ENCODE assay signal across 11 cellular contexts in genomic region chr7:53218730-53219504, GRCh38.
DNase-seq lines count a peak whose midpoint lies in the region; ATAC-seq and TF ChIP-seq lines count a peak whose summit lies in the region.
"Had no signal": no experiment of that assay in that cellular context is flagged by ENCODE, and none has a peak within 500 bp of the region (broad histone marks: within the 10 kb centered on the region; RNA-seq: fewer than 3 reads in every experiment).

No MANE protein-coding gene starts in this region.

- H3K9me3 ChIP-seq in breast epithelium: peaks cover 20 to 30% of the 10 kb centered on the region in 2 donors
- H3K9me3 ChIP-seq in neuronal stem cell (replicated peaks in 1 of 2; ENCODE audit: control insufficient read depth in 2 of 2, insufficient read depth in 1 of 2, low read depth in 1 of 2, low read length in 2 of 2): peaks cover 2 to 4% of the 10 kb centered on the region in 2 donors
- peaks cover 6% of the 10 kb centered on the region for H3K9me3 ChIP-seq in vagina

- TF ChIP-seq POLR2A in breast epithelium (IDR thresholded peaks at IDR 0.05): no peak
- TF ChIP-seq POLR2A in vagina (IDR thresholded peaks at IDR 0.05): no peak

- no peak overlapping the region for H3K27ac Mint-ChIP-seq in MCF 10A (ENCODE audit: low read depth, unreplicated experiment)

- H3K4me1 ChIP-seq in breast epithelium (no peaks in the 10 kb centered on the region), neuronal stem cell (ENCODE audit: control insufficient read depth in 2 of 2, insufficient read depth in 1 of 2, low read depth in 1 of 2, low read length in 2 of 2) (no peaks in the 10 kb centered on the region), vagina (no peaks in the 10 kb centered on the region)

- H3K79me1 ChIP-seq in neuronal stem cell (ENCODE audit: low read depth, low read length): no peaks in the 10 kb centered on the region

- H3K36me3 Mint-ChIP-seq in MCF 10A (ENCODE audit: insufficient read depth, unreplicated experiment): no peaks in the 10 kb centered on the region

- no peak overlapping the region for H3K4me3 Mint-ChIP-seq in MCF 10A (ENCODE audit: unreplicated experiment)

- H3K27me3 Mint-ChIP-seq in MCF 10A (ENCODE audit: insufficient read depth, unreplicated experiment): peaks cover 37% of the 10 kb centered on the region

- H3K4me2 ChIP-seq in neuronal stem cell (ENCODE audit: insufficient read depth, low read length, poor library complexity, severe bottlenecking): peak overlapping the region; percentile 69

- no peak for TF ChIP-seq CTCF in breast epithelium (IDR thresholded peaks at IDR 0.05)
- TF ChIP-seq CTCF in MCF 10A (IDR thresholded peaks at IDR 0.05; ENCODE audit: unreplicated experiment): no peak
- TF ChIP-seq CTCF in vagina (IDR thresholded peaks at IDR 0.05): no peak

- H4K8ac ChIP-seq in neuronal stem cell (ENCODE audit: low read depth, low read length): peak overlapping the region; percentile 65

- H3K9ac ChIP-seq in neuronal stem cell (ENCODE audit: low read depth, low read length, poor library complexity): no peak overlapping the region

- H2BK120ac ChIP-seq in neuronal stem cell (ENCODE audit: low read depth, low read length): no peak overlapping the region

- WGBS in neuronal stem cell (ENCODE audit: extremely low coverage in 2 of 2, insufficient read length in 2 of 2, insufficient replicate concordance in 1 of 2), 2 donors: no CpG with 5 or more reads among the region's 46 CpGs

- H3K27ac ChIP-seq in breast epithelium (no peak overlapping the region), neuronal stem cell (replicated peaks; ENCODE audit: low read length) (no peak overlapping the region), vagina (no peak overlapping the region)

- peak overlapping the region; percentile 64 for H2AFZ ChIP-seq in neuronal stem cell (ENCODE audit: low read length)

- H2AK5ac ChIP-seq in neuronal stem cell (ENCODE audit: low read depth, low read length): no peak overlapping the region

- H3K36me3 ChIP-seq in breast epithelium (no peaks in the 10 kb centered on the region), neuronal stem cell (replicated peaks in 1 of 2; ENCODE audit: control insufficient read depth in 2 of 2, insufficient read depth in 2 of 2, low read length in 2 of 2) (no peaks in the 10 kb centered on the region), vagina (no peaks in the 10 kb centered on the region)

- peak overlapping the region; percentile 93 for H3K18ac ChIP-seq in neuronal stem cell (ENCODE audit: low read length)

- no peak overlapping the region for H3K4ac ChIP-seq in neuronal stem cell (ENCODE audit: low read length)

- H3K4me3 ChIP-seq in breast epithelium (peak overlapping the region; percentile 3 to 27 (median 15)), iPS-11a (ENCODE audit: low read depth, low read length) (peak overlapping the region; percentile 51), neuronal stem cell (ENCODE audit: low read length in 2 of 2) (peak overlapping the region in 1 of 2 donors; percentile 74), vagina (peak overlapping the region; percentile 27 to 34)

- peaks cover 18% of the 10 kb centered on the region for H3K9me3 Mint-ChIP-seq in MCF 10A (ENCODE audit: unreplicated experiment)

- no peak overlapping the region for H4K91ac ChIP-seq in neuronal stem cell (ENCODE audit: low read depth, low read length, poor library complexity)

- H3K14ac ChIP-seq in neuronal stem cell (ENCODE audit: low read length): peak overlapping the region; percentile 89

- intact Hi-C loops in breast epithelium (cut with DNase I; ENCODE audit: low total_unique reads): no loop called here
- intact Hi-C loops in MCF 10A (cut with micrococcal nuclease): no loop called here
- intact Hi-C loops in vagina (cut with DNase I): no loop called here

- POLR2A ChIA-PET in MCF 10A (lab: Yijun Ruan, JAX): no interaction called here

- CTCF ChIA-PET in MCF 10A (lab: Yijun Ruan, JAX): no interaction called here

- ATAC-seq in GM21576 (IDR thresholded peaks at IDR 0.05; ENCODE audit: unreplicated experiment): no peak

- peaks cover 0 to 11% of the 10 kb centered on the region in 2 donors for H3K27me3 ChIP-seq in breast epithelium
- no peaks in the 10 kb centered on the region for H3K27me3 ChIP-seq in neuronal stem cell (ENCODE audit: control insufficient read depth in 3 of 3, insufficient read depth in 3 of 3, low read depth in 1 of 3, low read length in 3 of 3)
- H3K27me3 ChIP-seq in vagina: no peaks in the 10 kb centered on the region

- no peak overlapping the region for H2BK12ac ChIP-seq in neuronal stem cell (ENCODE audit: low read length)

- H3K23ac ChIP-seq in neuronal stem cell (ENCODE audit: low read depth, low read length, poor library complexity): no peak overlapping the region

- no peaks in the 10 kb centered on the region for H3K4me1 Mint-ChIP-seq in MCF 10A (ENCODE audit: insufficient read depth, unreplicated experiment)

- BruUV-seq in MCF 10A (replicated peaks; lab: Mats Ljungman, UMichigan): no TSS peak

- no peak for DNase-seq in breast epithelium (ENCODE audit: low spot score in 2 of 2)
- no peak for DNase-seq in MCF 10A (ENCODE audit: unreplicated experiment)
- DNase-seq in neuronal stem cell (ENCODE audit: low spot score): peak; percentile 11
- DNase-seq in vagina (ENCODE audit: extremely low spot score in 2 of 2): no peak
- no peak for DNase-seq in NCI-H2081 treated with DMSO at 0.1 percent for 48 hours (lab: John Stamatoyannopoulos, UW)
- no peak for DNase-seq in cerebellar nuclear complex (lab: John Stamatoyannopoulos, UW)
- DNase-seq: activated CD8-positive, alpha-beta memory T cell treated with anti-CD3 and anti-CD28 coated beads, Interleukin-2, amount 50 U/mL, for 4 hours; mammary epithelial cell; NCI-H446 had no signal

- no peak overlapping the region for H2BK5ac ChIP-seq in neuronal stem cell (ENCODE audit: low read length)

- H2BK15ac ChIP-seq in neuronal stem cell (ENCODE audit: low read length): no peak overlapping the region
